In the genomic region with DNA sequence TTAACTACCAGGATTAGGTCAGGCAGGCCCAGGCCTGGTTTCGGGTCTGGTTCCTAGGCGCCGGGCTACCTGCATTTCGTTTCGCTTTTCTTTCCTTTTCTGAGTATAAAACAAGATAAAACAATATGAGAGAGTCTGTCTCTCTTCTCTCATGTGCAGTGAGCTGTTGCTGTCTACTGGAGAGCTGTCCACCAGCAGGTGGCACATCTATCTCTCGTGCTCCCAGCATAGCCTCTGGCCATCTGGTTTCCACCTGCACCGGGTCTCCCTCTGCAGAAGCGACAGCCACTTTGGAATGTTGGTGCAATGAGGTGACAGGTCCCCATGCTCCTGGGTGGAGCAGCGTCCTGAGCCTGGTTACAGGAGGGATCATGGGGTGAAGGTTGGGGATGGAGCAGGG, we compare ENCODE assay signal across 8 cellular contexts. TPM values are rescaled to one million over a fixed set of nuclear protein-coding genes. Genes with fewer than 3 reads are reported as not detected.
DNase-seq lines count a peak whose midpoint lies in the region; ATAC-seq and TF ChIP-seq lines count a peak whose summit lies in the region.

No MANE protein-coding gene starts in this region.

- H3K9me3 Mint-ChIP-seq in brain: no peaks in the 10 kb centered on the region

- H3K27ac Mint-ChIP-seq in brain: peak overlapping the region in 4 of 5 experiments; percentile 26 to 86 (median 62)

- no peaks in the 10 kb centered on the region for H3K36me3 Mint-ChIP-seq in brain

- CTCF ChIA-PET in RWPE1 (lab: Yijun Ruan, JAX): interaction anchor here (0.6 to 1.0 kb wide), 4 partner anchors 9 to 111 kb away, joined by 3 read pairs; no protein-coding TSS in a partner anchor

- POLR2A ChIA-PET in RWPE1 (lab: Yijun Ruan, JAX; ENCODE audit: low non-redundant PET): no interaction called here

- peaks cover 19% of the 10 kb centered on the region for H3K4me1 Mint-ChIP-seq in brain

- no peaks in the 10 kb centered on the region for H3K27me3 Mint-ChIP-seq in brain

- peak; percentile 26 for DNase-seq in DMS114 treated with DMSO at 0.1 percent for 48 hours (lab: John Stamatoyannopoulos, UW; ENCODE audit: unreplicated experiment)
- DNase-seq in HS-27A (ENCODE audit: low read depth): peak; percentile 22
- DNase-seq in RWPE1 (ENCODE audit: low spot score): peak; percentile 20
- peak; percentile 82 for DNase-seq in islet precursor cell
- peak; percentile 12 for DNase-seq in stimulated activated CD4-positive, alpha-beta T cell treated with anti-CD3 and anti-CD28 coated beads, Interleukin-4, amount 100 ng/mL, for 24 hours
- no peak for DNase-seq in GF-D8 (lab: John Stamatoyannopoulos, UW)

- peak overlapping the region; percentile 18 for H3K27ac ChIP-seq in RWPE1

- peak overlapping the region in 1 of 5 experiments; percentile 56 for H3K4me3 Mint-ChIP-seq in brain

- ATAC-seq in HG03469 (IDR thresholded peaks at IDR 0.05; ENCODE audit: unreplicated experiment): no peak

- peak; percentile 80 for TF ChIP-seq CTCF in RWPE1 (conservative IDR thresholded peaks at IDR 0.05; ENCODE audit: low read depth)
- peak; percentile 71 to 76 for TF ChIP-seq CTCF in brain (conservative IDR thresholded peaks at IDR 0.05)

RNA-seq across cellular contexts. Expression of a gene that starts 27.7 kb away (rescaled TPM):
- 22.0 TPM for polyA plus RNA-seq in brain (ENCODE audit: insufficient read depth, low read depth, low replicate concordance)

RNA-seq across cellular contexts. Expression of a gene that starts 27.8 kb away (rescaled TPM):
- polyA plus RNA-seq in brain (ENCODE audit: insufficient read depth, low read depth, low replicate concordance): 0.49 TPM
